In genomic region chr11:112770017-112770416, GRCh38 we compare ENCODE assay signal across 18 cellular contexts.
"Had no signal": no experiment of that assay in that cellular context is flagged by ENCODE, and none has a peak within 500 bp of the region (broad histone marks: within the 10 kb centered on the region; RNA-seq: fewer than 3 reads in every experiment).

No MANE protein-coding gene starts in this region.

- H3K27ac Mint-ChIP-seq: immature natural killer cell; stimulated activated effector memory CD8-positive, alpha-beta T cell treated with anti-CD3 and anti-CD28 coated beads, Interleukin-12 subunit alpha, Interleukin-12 subunit beta, amount 100 ng/mL, for 72 hours; T-helper 1 cell treated with Interleukin-12 subunit alpha and Interleukin-12 subunit beta and Interleukin-4 antibody, amounts not matched to agents 30 μg/mL and 1 μg/mL, for 36 hours had no signal

- H3K9me3 ChIP-seq: colonic mucosa, ovary, sigmoid colon, SJCRH30, stomach, upper lobe of right lung had no signal

- H3K4me3 ChIP-seq: colonic mucosa, ovary, sigmoid colon, SJCRH30, stomach, upper lobe of right lung had no signal

- H3K36me3 Mint-ChIP-seq: stimulated activated effector memory CD8-positive, alpha-beta T cell treated with anti-CD3 and anti-CD28 coated beads, Interleukin-12 subunit alpha, Interleukin-12 subunit beta, amount 100 ng/mL, for 72 hours had no signal

- H3K27me3 ChIP-seq: colonic mucosa, ovary, sigmoid colon, SJCRH30, upper lobe of right lung had no signal

- H3K4me1 ChIP-seq: colonic mucosa, SJCRH30, stomach, upper lobe of right lung had no signal

- H3K9me3 Mint-ChIP-seq: immature natural killer cell; stimulated activated effector memory CD8-positive, alpha-beta T cell treated with anti-CD3 and anti-CD28 coated beads, Interleukin-12 subunit alpha, Interleukin-12 subunit beta, amount 100 ng/mL, for 72 hours; T-helper 1 cell treated with Interleukin-12 subunit alpha and Interleukin-12 subunit beta and Interleukin-4 antibody, amounts not matched to agents 30 μg/mL and 1 μg/mL, for 36 hours had no signal

- ATAC-seq: upper lobe of right lung had no signal

- H3K4me3 Mint-ChIP-seq: immature natural killer cell; stimulated activated effector memory CD8-positive, alpha-beta T cell treated with anti-CD3 and anti-CD28 coated beads, Interleukin-12 subunit alpha, Interleukin-12 subunit beta, amount 100 ng/mL, for 72 hours; T-helper 1 cell treated with Interleukin-12 subunit alpha and Interleukin-12 subunit beta and Interleukin-4 antibody, amounts not matched to agents 30 μg/mL and 1 μg/mL, for 36 hours had no signal

- H3K27ac ChIP-seq: colonic mucosa, ovary, SJCRH30, stomach, upper lobe of right lung had no signal

- H3K4me1 Mint-ChIP-seq: stimulated activated effector memory CD8-positive, alpha-beta T cell treated with anti-CD3 and anti-CD28 coated beads, Interleukin-12 subunit alpha, Interleukin-12 subunit beta, amount 100 ng/mL, for 72 hours had no signal

- H3K36me3 ChIP-seq: colonic mucosa, ovary, sigmoid colon, SJCRH30, stomach, upper lobe of right lung had no signal

- DNase-seq: activated CD4-positive, alpha-beta T cell treated with anti-CD3 and anti-CD28 coated beads, Interleukin-2, amount 50 U/mL, for 1 hour; activated CD8-positive, alpha-beta memory T cell treated with anti-CD3 and anti-CD28 coated beads, Interleukin-2, amount 50 U/mL, for 48 hours; activated effector memory CD4-positive, alpha-beta T cell treated with Interleukin-2 at 50 U/mL for 16 hours; activated naive CD4-positive, alpha-beta T cell treated with anti-CD3 and anti-CD28 coated beads, Interleukin-2, amount 50 U/mL, for 16 hours; activated T-cell treated with anti-CD3 and anti-CD28 coated beads, Interleukin-2, amount 50 U/mL, for 48 hours; colonic mucosa; erythroblast; foreskin melanocyte; immature natural killer cell; kidney glomerular epithelial cell; ovary; sigmoid colon; SJCRH30; stimulated activated CD4-positive, alpha-beta T cell treated with anti-CD3 and anti-CD28 coated beads, Interleukin-4, amount 100 ng/mL, for 24 hours; stomach; upper lobe of right lung had no signal
